Comparison of ENCODE assay signal across 8 cellular contexts in the genomic region with DNA sequence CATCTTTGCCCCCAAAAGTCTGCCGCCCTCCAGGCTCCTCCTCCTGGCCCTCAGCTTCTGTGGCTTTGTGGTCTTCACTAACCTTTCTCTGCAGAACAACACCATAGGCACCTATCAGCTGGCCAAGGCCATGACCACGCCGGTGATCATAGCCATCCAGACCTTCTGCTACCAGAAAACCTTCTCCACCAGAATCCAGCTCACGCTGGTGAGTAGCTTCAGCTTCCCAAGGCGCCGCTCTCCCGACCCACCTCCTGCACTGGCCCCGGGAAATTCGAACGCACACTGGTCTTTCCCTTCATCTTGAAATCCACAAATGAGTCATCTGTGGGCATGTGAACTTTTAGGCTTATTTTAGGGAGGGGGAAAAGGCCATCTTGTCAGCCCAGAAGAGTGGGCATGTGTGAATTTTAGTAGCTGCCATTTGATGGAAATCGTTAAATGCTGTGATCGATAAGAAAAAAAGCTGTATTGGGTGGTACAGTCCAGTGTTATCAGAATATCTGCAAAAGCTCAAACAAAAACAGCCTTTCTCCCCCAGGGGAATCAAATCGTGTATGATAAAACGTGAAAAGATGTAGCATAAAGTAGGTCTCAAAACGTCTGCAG. TPM values are rescaled to one million over a fixed set of nuclear protein-coding genes. Genes with fewer than 3 reads are reported as not detected.
A peak's percentile ranks its signal among the peaks of the same experiment; 100 is the strongest.
DNase-seq lines count a peak whose midpoint lies in the region; ATAC-seq and TF ChIP-seq lines count a peak whose summit lies in the region.

No MANE protein-coding gene starts in this region.

- H3K4me1 ChIP-seq in esophagus muscularis mucosa (peaks cover 9 to 38% (median 21%) of the 10 kb centered on the region in 4 donors), stomach (peaks cover 0 to 35% (median 26%) of the 10 kb centered on the region in 4 donors)

- H3K36me3 ChIP-seq in esophagus muscularis mucosa = peaks cover 0 to 17% (median 2%) of the 10 kb centered on the region in 4 donors
- H3K36me3 ChIP-seq in stomach = peaks cover 0 to 21% (median 18%) of the 10 kb centered on the region in 4 donors

- TF ChIP-seq EP300 in esophagus muscularis mucosa (IDR thresholded peaks at IDR 0.05) = no peak
- TF ChIP-seq EP300 in stomach (IDR thresholded peaks at IDR 0.05) = no peak

- TF ChIP-seq POLR2A in esophagus muscularis mucosa (IDR thresholded peaks at IDR 0.05; ENCODE audit: low read depth) (no peak), stomach (IDR thresholded peaks at IDR 0.05) (no peak)

- H3K4me3 ChIP-seq in esophagus muscularis mucosa = peak overlapping the region; percentile 69 to 80 (median 74)
- peak overlapping the region; percentile 80 to 96 (median 81) for H3K4me3 ChIP-seq in stomach

- H3K27ac ChIP-seq in esophagus muscularis mucosa (replicated peaks in 1 of 4) = peak overlapping the region; percentile 78 to 81 (median 80)
- peak overlapping the region; percentile 75 to 86 (median 78) for H3K27ac ChIP-seq in stomach

- 3% methylated on average over 14 of the region's 15 CpGs for WGBS in esophagus muscularis mucosa
- WGBS in stomach, 5 donors = 2 to 4% (median 3%) methylated on average over 15 of the region's 15 CpGs

- H3K27me3 ChIP-seq in esophagus muscularis mucosa = no peaks in the 10 kb centered on the region
- no peaks in the 10 kb centered on the region for H3K27me3 ChIP-seq in stomach

- TF ChIP-seq CTCF in AG09319 (IDR thresholded peaks at IDR 0.05; ENCODE audit: low read depth, low read length) (no peak), esophagus muscularis mucosa (IDR thresholded peaks at IDR 0.05) (no peak), stomach (IDR thresholded peaks at IDR 0.05) (no peak)

- intact Hi-C loops in esophagus muscularis mucosa (cut with DNase I) (loop anchor here (5.0 kb wide), 1 partner anchor 61 kb away; a partner anchor contains a TSS), stomach (cut with DNase I; ENCODE audit: low total_unique reads) (loop anchor here (10.0 kb wide), 1 partner anchor 58 kb away; a partner anchor contains a TSS)

- ATAC-seq in GM18873 (IDR thresholded peaks at IDR 0.05; ENCODE audit: low FRiP score, unreplicated experiment) (peak; percentile 21), HG03108 (IDR thresholded peaks at IDR 0.05; ENCODE audit: unreplicated experiment) (peak; percentile 21)

- H3K9me3 ChIP-seq in esophagus muscularis mucosa (no peaks in the 10 kb centered on the region), stomach (no peaks in the 10 kb centered on the region)

- DNase-seq in AG09319 (ENCODE audit: extremely low read depth, low read depth) (peak; percentile 22), NCI-H69 (lab: John Stamatoyannopoulos, UW) (peak; percentile 54), activated T-cell treated with anti-CD3 and anti-CD28 coated beads for 48 hours (ENCODE audit: low read depth) (peak; percentile 23), esophagus muscularis mucosa (ENCODE audit: extremely low spot score) (peak; percentile 92), mucosa of gallbladder (ENCODE audit: low spot score) (peak; percentile 47), stomach (peak; percentile 39)

RNA-seq across cellular contexts. Expression of a gene that starts 0.7 kb away (rescaled TPM):
- total RNA-seq in esophagus muscularis mucosa (1 to 10 TPM; 1.7 to 4.9 (median 3.1) TPM), mucosa of gallbladder (6.1 TPM), stomach (1 to 10 TPM in 3 of 5 donors, under 1 TPM in 2; under 0.01 to 5.9 (median 1.2) TPM)
- polyA plus RNA-seq in stomach = 1 to 10 TPM; 2.1 to 5.0 (median 2.6) TPM

RNA-seq across cellular contexts. Expression of a gene that starts 59.9 kb away (rescaled TPM):
- total RNA-seq in esophagus muscularis mucosa (10 to 100 TPM; 21.6 to 26.1 (median 24.6) TPM), mucosa of gallbladder (24.8 TPM), stomach (10 to 100 TPM in 4 of 5 donors, 1 to 10 TPM in 1; 9.3 to 99.1 (median 28.1) TPM)
- 10 to 100 TPM in 1 of 3 donors, 1 to 10 TPM in 2; 5.7 to 13.6 (median 5.8) TPM for polyA plus RNA-seq in stomach

Comparison
In these comparisons a context has a peak if more than half of its experiments do, and no peak if none do; other contexts are left out.
1. Peak in every context shown above with its lines: DNase-seq, ATAC-seq, H3K4me3 ChIP-seq and H3K27ac ChIP-seq.
2. DNase-seq: peak in every context shown above with its lines; median percentile 92 in esophagus muscularis mucosa; 54 in NCI-H69; 47 in mucosa of gallbladder; 39 in stomach; 23 in activated T-cell treated with anti-CD3 and anti-CD28 coated beads for 48 hours; 22 in AG09319.